ENCODE assay signal across 1 cellular context in the genomic region with DNA sequence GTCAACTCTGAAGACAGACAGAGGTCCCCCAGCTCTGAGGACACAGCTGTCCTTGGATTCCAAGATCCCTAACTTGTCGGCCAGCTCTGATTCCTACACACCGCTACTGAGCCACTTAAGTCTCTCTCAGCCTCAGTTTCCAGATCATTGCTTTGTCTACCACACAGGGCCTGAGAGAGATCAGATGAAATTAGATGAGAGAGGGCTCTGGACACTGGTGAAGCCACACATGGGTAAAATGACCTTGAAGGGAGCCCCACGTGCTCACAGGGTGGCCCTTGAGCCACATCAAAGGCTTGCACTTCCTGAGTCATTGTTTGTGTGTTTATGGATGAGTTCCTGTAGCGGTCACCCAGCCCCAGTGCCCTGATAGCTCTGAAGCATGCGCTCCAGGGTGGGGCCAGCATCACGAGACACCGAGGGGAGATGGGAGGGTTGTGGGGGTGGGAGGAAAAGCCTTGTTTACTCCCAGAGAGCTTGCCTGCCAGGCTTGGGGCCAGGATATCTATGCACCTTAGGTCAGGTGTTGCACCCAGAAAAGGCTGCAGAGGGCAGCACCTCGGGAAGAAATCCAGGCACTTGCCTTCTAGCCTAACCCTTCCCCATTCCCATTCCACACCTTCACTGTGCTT.
A peak's percentile ranks its signal among the peaks of the same experiment; 100 is the strongest.
TF ChIP-seq lines count a peak whose summit lies in the region.

No MANE protein-coding gene starts in this region.

TF ChIP-seq in HepG2, 621 proteins besides CTCF, POLR2A, EP300 and RAD21 (continued from another document and continues in another):
- TF ChIP-seq, protein P1, sequence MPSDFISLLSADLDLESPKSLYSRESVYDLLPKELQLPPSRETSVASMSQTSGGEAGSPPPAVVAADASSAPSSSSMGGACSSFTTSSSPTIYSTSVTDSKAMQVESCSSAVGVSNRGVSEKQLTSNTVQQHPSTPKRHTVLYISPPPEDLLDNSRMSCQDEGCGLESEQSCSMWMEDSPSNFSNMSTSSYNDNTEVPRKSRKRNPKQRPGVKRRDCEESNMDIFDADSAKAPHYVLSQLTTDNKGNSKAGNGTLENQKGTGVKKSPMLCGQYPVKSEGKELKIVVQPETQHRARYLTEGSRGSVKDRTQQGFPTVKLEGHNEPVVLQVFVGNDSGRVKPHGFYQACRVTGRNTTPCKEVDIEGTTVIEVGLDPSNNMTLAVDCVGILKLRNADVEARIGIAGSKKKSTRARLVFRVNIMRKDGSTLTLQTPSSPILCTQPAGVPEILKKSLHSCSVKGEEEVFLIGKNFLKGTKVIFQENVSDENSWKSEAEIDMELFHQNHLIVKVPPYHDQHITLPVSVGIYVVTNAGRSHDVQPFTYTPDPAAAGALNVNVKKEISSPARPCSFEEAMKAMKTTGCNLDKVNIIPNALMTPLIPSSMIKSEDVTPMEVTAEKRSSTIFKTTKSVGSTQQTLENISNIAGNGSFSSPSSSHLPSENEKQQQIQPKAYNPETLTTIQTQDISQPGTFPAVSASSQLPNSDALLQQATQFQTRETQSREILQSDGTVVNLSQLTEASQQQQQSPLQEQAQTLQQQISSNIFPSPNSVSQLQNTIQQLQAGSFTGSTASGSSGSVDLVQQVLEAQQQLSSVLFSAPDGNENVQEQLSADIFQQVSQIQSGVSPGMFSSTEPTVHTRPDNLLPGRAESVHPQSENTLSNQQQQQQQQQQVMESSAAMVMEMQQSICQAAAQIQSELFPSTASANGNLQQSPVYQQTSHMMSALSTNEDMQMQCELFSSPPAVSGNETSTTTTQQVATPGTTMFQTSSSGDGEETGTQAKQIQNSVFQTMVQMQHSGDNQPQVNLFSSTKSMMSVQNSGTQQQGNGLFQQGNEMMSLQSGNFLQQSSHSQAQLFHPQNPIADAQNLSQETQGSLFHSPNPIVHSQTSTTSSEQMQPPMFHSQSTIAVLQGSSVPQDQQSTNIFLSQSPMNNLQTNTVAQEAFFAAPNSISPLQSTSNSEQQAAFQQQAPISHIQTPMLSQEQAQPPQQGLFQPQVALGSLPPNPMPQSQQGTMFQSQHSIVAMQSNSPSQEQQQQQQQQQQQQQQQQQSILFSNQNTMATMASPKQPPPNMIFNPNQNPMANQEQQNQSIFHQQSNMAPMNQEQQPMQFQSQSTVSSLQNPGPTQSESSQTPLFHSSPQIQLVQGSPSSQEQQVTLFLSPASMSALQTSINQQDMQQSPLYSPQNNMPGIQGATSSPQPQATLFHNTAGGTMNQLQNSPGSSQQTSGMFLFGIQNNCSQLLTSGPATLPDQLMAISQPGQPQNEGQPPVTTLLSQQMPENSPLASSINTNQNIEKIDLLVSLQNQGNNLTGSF (CRISPR knock-in tag; IDR thresholded peaks at IDR 0.05): peak; percentile 55; the same call in 1 of the 2 replicates
- no peak for TF ChIP-seq ZNF569 (CRISPR knock-in tag; IDR thresholded peaks at IDR 0.05; ENCODE audit: borderline replicate concordance)
- TF ChIP-seq ZNF530 (CRISPR knock-in tag; IDR thresholded peaks at IDR 0.05; ENCODE audit: low read depth): no peak
- TF ChIP-seq RAD51 (IDR thresholded peaks at IDR 0.05; ENCODE audit: borderline replicate concordance): peak; percentile 39; the same call in 1 of the 2 replicates
- TF ChIP-seq ZNF234 (CRISPR knock-in tag; conservative IDR thresholded peaks at IDR 0.05): no peak
- TF ChIP-seq ZNF549 (CRISPR knock-in tag; IDR thresholded peaks at IDR 0.05): no peak
- peak; percentile 97 for TF ChIP-seq ZMYM4 (CRISPR knock-in tag; IDR thresholded peaks at IDR 0.05)
- peak; percentile 96 for TF ChIP-seq FOXK2 (IDR thresholded peaks at IDR 0.05)
- TF ChIP-seq ATF2 (CRISPR knock-in tag; IDR thresholded peaks at IDR 0.05): peak; percentile 87
- TF ChIP-seq ZNF276 (CRISPR knock-in tag; IDR thresholded peaks at IDR 0.05; ENCODE audit: low read depth): peak; percentile 68; the same call in 1 of the 2 replicates
- TF ChIP-seq, protein P2, sequence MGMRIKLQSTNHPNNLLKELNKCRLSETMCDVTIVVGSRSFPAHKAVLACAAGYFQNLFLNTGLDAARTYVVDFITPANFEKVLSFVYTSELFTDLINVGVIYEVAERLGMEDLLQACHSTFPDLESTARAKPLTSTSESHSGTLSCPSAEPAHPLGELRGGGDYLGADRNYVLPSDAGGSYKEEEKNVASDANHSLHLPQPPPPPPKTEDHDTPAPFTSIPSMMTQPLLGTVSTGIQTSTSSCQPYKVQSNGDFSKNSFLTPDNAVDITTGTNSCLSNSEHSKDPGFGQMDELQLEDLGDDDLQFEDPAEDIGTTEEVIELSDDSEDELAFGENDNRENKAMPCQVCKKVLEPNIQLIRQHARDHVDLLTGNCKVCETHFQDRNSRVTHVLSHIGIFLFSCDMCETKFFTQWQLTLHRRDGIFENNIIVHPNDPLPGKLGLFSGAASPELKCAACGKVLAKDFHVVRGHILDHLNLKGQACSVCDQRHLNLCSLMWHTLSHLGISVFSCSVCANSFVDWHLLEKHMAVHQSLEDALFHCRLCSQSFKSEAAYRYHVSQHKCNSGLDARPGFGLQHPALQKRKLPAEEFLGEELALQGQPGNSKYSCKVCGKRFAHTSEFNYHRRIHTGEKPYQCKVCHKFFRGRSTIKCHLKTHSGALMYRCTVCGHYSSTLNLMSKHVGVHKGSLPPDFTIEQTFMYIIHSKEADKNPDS (CRISPR knock-in tag; IDR thresholded peaks at IDR 0.05): no peak
- peak; percentile 98 for TF ChIP-seq MYC (CRISPR knock-in tag; IDR thresholded peaks at IDR 0.05; ENCODE audit: borderline replicate concordance)
- TF ChIP-seq FOXA1 (IDR thresholded peaks at IDR 0.05): peak; percentile 71
- peak; percentile 98 for TF ChIP-seq FOXA1 (CRISPR knock-in tag; IDR thresholded peaks at IDR 0.05)
- peak; percentile 89 for TF ChIP-seq NFE2L2 (IDR thresholded peaks at IDR 0.05; ENCODE audit: low read length)
- peak; percentile 35; the same call in 1 of the 2 replicates for TF ChIP-seq RELA (CRISPR knock-in tag; IDR thresholded peaks at IDR 0.05)
- TF ChIP-seq SIN3B (IDR thresholded peaks at IDR 0.05; ENCODE audit: low read length): no peak
- 0 out of 2 replicates have a peak, but pooled peaks have one; percentile 59 for TF ChIP-seq ZSCAN30 (CRISPR knock-in tag; IDR thresholded peaks at IDR 0.05)
- TF ChIP-seq CEBPB (IDR thresholded peaks at IDR 0.05; ENCODE audit: borderline replicate concordance, low read depth, low read length): no peak
- TF ChIP-seq ZNF543 (CRISPR knock-in tag; IDR thresholded peaks at IDR 0.05): peak; percentile 93
- TF ChIP-seq NFIB (CRISPR knock-in tag; IDR thresholded peaks at IDR 0.05; ENCODE audit: borderline replicate concordance): no peak
- TF ChIP-seq ZNF562 (CRISPR knock-in tag; IDR thresholded peaks at IDR 0.05; ENCODE audit: borderline replicate concordance): no peak
- TF ChIP-seq, protein P3, sequence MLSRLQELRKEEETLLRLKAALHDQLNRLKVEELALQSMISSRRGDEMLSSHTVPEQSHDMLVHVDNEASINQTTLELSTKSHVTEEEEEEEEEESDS (CRISPR knock-in tag; IDR thresholded peaks at IDR 0.05; ENCODE audit: borderline replicate concordance): peak; percentile 61; the same call in 1 of the 2 replicates
- TF ChIP-seq JUN (CRISPR knock-in tag; IDR thresholded peaks at IDR 0.05): peak; percentile 99
- TF ChIP-seq, protein P4, sequence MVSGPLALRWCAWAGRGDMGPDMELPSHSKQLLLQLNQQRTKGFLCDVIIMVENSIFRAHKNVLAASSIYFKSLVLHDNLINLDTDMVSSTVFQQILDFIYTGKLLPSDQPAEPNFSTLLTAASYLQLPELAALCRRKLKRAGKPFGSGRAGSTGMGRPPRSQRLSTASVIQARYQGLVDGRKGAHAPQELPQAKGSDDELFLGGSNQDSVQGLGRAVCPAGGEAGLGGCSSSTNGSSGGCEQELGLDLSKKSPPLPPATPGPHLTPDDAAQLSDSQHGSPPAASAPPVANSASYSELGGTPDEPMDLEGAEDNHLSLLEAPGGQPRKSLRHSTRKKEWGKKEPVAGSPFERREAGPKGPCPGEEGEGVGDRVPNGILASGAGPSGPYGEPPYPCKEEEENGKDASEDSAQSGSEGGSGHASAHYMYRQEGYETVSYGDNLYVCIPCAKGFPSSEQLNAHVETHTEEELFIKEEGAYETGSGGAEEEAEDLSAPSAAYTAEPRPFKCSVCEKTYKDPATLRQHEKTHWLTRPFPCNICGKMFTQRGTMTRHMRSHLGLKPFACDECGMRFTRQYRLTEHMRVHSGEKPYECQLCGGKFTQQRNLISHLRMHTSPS (CRISPR knock-in tag; IDR thresholded peaks at IDR 0.05; ENCODE audit: low read depth): peak; percentile 57; the same call in 1 of the 2 replicates
- peak; percentile 94 for TF ChIP-seq HMGXB3 (CRISPR knock-in tag; IDR thresholded peaks at IDR 0.05; ENCODE audit: borderline replicate concordance)
- no peak for TF ChIP-seq KLF9 (CRISPR knock-in tag; IDR thresholded peaks at IDR 0.05; ENCODE audit: low read depth)
- no peak for TF ChIP-seq TP53 (CRISPR knock-in tag; conservative IDR thresholded peaks at IDR 0.05)
- peak; percentile 50; the same call in 1 of the 2 replicates for TF ChIP-seq HNF4G (IDR thresholded peaks at IDR 0.05; ENCODE audit: borderline replicate concordance, low read depth, low read length)
- peak; percentile 84; the same call in 1 of the 2 replicates for TF ChIP-seq HNF4G (CRISPR knock-in tag; IDR thresholded peaks at IDR 0.05; ENCODE audit: borderline replicate concordance, low read depth)
- TF ChIP-seq ZNF720 (CRISPR knock-in tag; IDR thresholded peaks at IDR 0.05): no peak
- TF ChIP-seq ZNF790 (CRISPR knock-in tag; IDR thresholded peaks at IDR 0.05; ENCODE audit: borderline replicate concordance): no peak
- TF ChIP-seq ERF (CRISPR knock-in tag; IDR thresholded peaks at IDR 0.05): peak; percentile 97
- peak; percentile 80 for TF ChIP-seq ZBTB7B (CRISPR knock-in tag; IDR thresholded peaks at IDR 0.05)
- TF ChIP-seq, protein P5, sequence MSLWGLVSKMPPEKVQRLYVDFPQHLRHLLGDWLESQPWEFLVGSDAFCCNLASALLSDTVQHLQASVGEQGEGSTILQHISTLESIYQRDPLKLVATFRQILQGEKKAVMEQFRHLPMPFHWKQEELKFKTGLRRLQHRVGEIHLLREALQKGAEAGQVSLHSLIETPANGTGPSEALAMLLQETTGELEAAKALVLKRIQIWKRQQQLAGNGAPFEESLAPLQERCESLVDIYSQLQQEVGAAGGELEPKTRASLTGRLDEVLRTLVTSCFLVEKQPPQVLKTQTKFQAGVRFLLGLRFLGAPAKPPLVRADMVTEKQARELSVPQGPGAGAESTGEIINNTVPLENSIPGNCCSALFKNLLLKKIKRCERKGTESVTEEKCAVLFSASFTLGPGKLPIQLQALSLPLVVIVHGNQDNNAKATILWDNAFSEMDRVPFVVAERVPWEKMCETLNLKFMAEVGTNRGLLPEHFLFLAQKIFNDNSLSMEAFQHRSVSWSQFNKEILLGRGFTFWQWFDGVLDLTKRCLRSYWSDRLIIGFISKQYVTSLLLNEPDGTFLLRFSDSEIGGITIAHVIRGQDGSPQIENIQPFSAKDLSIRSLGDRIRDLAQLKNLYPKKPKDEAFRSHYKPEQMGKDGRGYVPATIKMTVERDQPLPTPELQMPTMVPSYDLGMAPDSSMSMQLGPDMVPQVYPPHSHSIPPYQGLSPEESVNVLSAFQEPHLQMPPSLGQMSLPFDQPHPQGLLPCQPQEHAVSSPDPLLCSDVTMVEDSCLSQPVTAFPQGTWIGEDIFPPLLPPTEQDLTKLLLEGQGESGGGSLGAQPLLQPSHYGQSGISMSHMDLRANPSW (CRISPR knock-in tag; IDR thresholded peaks at IDR 0.05; ENCODE audit: borderline replicate concordance): peak; percentile 98
- TF ChIP-seq RORA (CRISPR knock-in tag; IDR thresholded peaks at IDR 0.05): no peak
